Comparison of ENCODE assay signal across 16 cellular contexts in the genomic region with DNA sequence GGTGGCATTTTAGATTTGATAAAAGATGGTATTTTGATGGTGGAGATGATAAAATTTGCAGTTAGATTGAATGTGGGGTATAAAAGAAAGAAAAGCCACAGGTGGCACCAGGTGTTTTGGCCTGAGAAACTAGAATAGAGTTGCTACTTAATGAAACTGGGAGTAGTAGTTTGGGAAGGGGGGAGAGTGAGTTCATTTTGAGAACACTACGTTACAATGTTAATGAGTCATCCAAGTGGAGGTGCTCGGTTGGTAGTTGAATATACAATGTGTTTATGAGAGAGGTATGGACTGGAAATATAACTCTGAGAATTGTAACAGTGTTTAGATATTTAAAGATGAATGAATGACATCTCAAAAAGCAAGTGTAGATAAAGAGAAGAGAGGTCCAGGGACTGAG.
"Had no signal": no experiment of that assay in that cellular context is flagged by ENCODE, and none has a peak within 500 bp of the region (broad histone marks: within the 10 kb centered on the region; RNA-seq: fewer than 3 reads in every experiment).

No MANE protein-coding gene starts in this region.

- H3K27ac Mint-ChIP-seq: activated CD4-positive, alpha-beta T cell treated with anti-CD3 and anti-CD28 coated beads, Interleukin-2, amount 10 ng/mL, durations not matched to agents 24 days and 14 days; stimulated activated naive CD8-positive, alpha-beta T cell treated with anti-CD3 and anti-CD28 coated beads, Interleukin-15, Interleukin-2, amounts not matched to agents 100 ng/mL and 50 ng/mL, for 24 hours; WTC11 had no signal

- H2AFZ ChIP-seq: parathyroid adenoma had no signal

- H3K9ac ChIP-seq: parathyroid adenoma had no signal

- H3K4me3 Mint-ChIP-seq: activated CD4-positive, alpha-beta T cell treated with anti-CD3 and anti-CD28 coated beads, Interleukin-2, amount 10 ng/mL, durations not matched to agents 24 days and 14 days; stimulated activated naive CD8-positive, alpha-beta T cell treated with anti-CD3 and anti-CD28 coated beads, Interleukin-15, Interleukin-2, amounts not matched to agents 100 ng/mL and 50 ng/mL, for 24 hours; T-helper 17 cell; WTC11 had no signal

- H3K4me1 ChIP-seq: gastrocnemius medialis, parathyroid adenoma had no signal

- H3K4me3 ChIP-seq: coronary artery, gastrocnemius medialis, thoracic aorta had no signal

- H3K79me2 ChIP-seq: parathyroid adenoma had no signal

- H3K4me1 Mint-ChIP-seq: WTC11 had no signal

- H3K9me3 Mint-ChIP-seq: activated CD4-positive, alpha-beta T cell treated with anti-CD3 and anti-CD28 coated beads, Interleukin-2, amount 10 ng/mL, durations not matched to agents 24 days and 14 days; stimulated activated naive CD8-positive, alpha-beta T cell treated with anti-CD3 and anti-CD28 coated beads, Interleukin-15, Interleukin-2, amounts not matched to agents 100 ng/mL and 50 ng/mL, for 24 hours; WTC11 had no signal

- H3K27me3 Mint-ChIP-seq: activated CD4-positive, alpha-beta T cell treated with anti-CD3 and anti-CD28 coated beads, Interleukin-2, amount 10 ng/mL, durations not matched to agents 24 days and 14 days; stimulated activated naive CD8-positive, alpha-beta T cell treated with anti-CD3 and anti-CD28 coated beads, Interleukin-15, Interleukin-2, amounts not matched to agents 100 ng/mL and 50 ng/mL, for 24 hours; T-helper 17 cell had no signal

- ATAC-seq: gastrocnemius medialis, left ventricle myocardium superior, T-helper 17 cell, WTC11 had no signal

- FAIRE-seq: kidney had no signal

- DNase-seq: activated CD4-positive, alpha-beta T cell treated with anti-CD3 and anti-CD28 coated beads, Interleukin-2, amount 10 ng/mL, durations not matched to agents 24 days and 14 days; activated CD8-positive, alpha-beta memory T cell treated with anti-CD3 and anti-CD28 coated beads for 24 hours; activated effector memory CD4-positive, alpha-beta T cell treated with anti-CD3 and anti-CD28 coated beads, Interleukin-2, amount 50 U/mL, for 16 hours; caudate nucleus; effector CD8-positive, alpha-beta T cell; gastrocnemius medialis; kidney; left ventricle myocardium superior; stimulated activated CD4-positive, alpha-beta T cell treated with anti-CD3 and anti-CD28 coated beads, Interleukin-4, amount 100 ng/mL, for 1 hour; stimulated activated CD8-positive, alpha-beta memory T cell treated with anti-CD3 and anti-CD28 coated beads, Interleukin-4, amount 100 ng/mL, for 48 hours; T-helper 17 cell had no signal

- H3K27me3 ChIP-seq: gastrocnemius medialis had no signal

- H3K27ac ChIP-seq: coronary artery, gastrocnemius medialis, parathyroid adenoma, thoracic aorta had no signal

- H3K9me3 ChIP-seq: gastrocnemius medialis, thoracic aorta had no signal
